In the genomic region with DNA sequence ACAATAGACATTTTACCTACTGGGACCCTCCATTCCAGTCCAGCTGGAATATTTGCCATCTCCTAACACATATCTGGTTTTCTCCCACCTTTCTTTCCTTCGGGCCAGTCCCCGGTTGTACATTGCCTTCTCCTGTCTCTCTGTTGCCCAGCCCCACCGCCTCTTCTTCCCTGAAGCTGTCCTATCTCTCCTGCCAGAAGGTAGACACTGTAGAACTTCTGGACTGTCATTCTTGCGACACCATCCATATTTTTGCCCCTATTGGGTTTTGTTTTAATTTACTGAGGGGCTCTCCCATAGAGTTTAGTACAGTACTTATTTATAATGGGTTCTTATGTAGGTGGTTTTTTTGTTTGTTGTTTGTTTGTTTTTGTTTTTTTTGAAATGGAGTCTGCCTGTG, we compare ENCODE assay signal across 26 cellular contexts.
"Had no signal": no experiment of that assay in that cellular context is flagged by ENCODE, and none has a peak within 500 bp of the region (broad histone marks: within the 10 kb centered on the region; RNA-seq: fewer than 3 reads in every experiment).

No MANE protein-coding gene starts in this region.

- H3K27ac Mint-ChIP-seq: activated CD4-positive, alpha-beta memory T cell treated with anti-CD3 and anti-CD28 coated beads, Interleukin-2, amount 10 ng/mL, durations not matched to agents 7 days and 5 days; activated CD8-positive, alpha-beta memory T cell treated with anti-CD3 and anti-CD28 coated beads, Interleukin-2, amount 10 ng/mL, durations not matched to agents 7 days and 5 days; activated naive CD8-positive, alpha-beta T cell treated with anti-CD3 and anti-CD28 coated beads for 36 hours; activated T-helper 17 cell treated with anti-CD3 and anti-CD28 coated beads, Interleukin-2, amount 50 U/mL, for 72 hours; natural killer cell treated with Interleukin-12 subunit alpha and Interleukin-12 subunit beta and Interleukin-15 and Interleukin-18, amount 100 ng/mL, for 72 hours; stimulated activated naive CD8-positive, alpha-beta T cell treated with anti-CD3 and anti-CD28 coated beads, Interleukin-15, Interleukin-2, amounts not matched to agents 100 ng/mL and 50 ng/mL, for 24 hours had no signal

- H3K9me3 Mint-ChIP-seq: activated CD4-positive, alpha-beta memory T cell treated with anti-CD3 and anti-CD28 coated beads, Interleukin-2, amount 10 ng/mL, durations not matched to agents 7 days and 5 days; activated naive CD8-positive, alpha-beta T cell treated with anti-CD3 and anti-CD28 coated beads for 36 hours; activated T-helper 17 cell treated with anti-CD3 and anti-CD28 coated beads, Interleukin-2, amount 50 U/mL, for 72 hours; natural killer cell treated with Interleukin-12 subunit alpha and Interleukin-12 subunit beta and Interleukin-15 and Interleukin-18, amount 100 ng/mL, for 72 hours; stimulated activated naive CD8-positive, alpha-beta T cell treated with anti-CD3 and anti-CD28 coated beads, Interleukin-15, Interleukin-2, amounts not matched to agents 100 ng/mL and 50 ng/mL, for 24 hours had no signal

- H3K27me3 ChIP-seq: cardiac muscle cell, foreskin keratinocyte, right atrium auricular region, vagina had no signal

- H3K36me3 Mint-ChIP-seq: activated CD8-positive, alpha-beta memory T cell treated with anti-CD3 and anti-CD28 coated beads, Interleukin-2, amount 10 ng/mL, durations not matched to agents 7 days and 5 days; activated naive CD8-positive, alpha-beta T cell treated with anti-CD3 and anti-CD28 coated beads for 36 hours; natural killer cell treated with Interleukin-12 subunit alpha and Interleukin-12 subunit beta and Interleukin-15 and Interleukin-18, amount 100 ng/mL, for 72 hours had no signal

- H3K4me1 ChIP-seq: prostate gland had no signal

- H3K27ac ChIP-seq: cardiac muscle cell, epithelial cell of prostate, foreskin keratinocyte, prostate gland, right atrium auricular region, tibial nerve, vagina had no signal

- H3K4me3 Mint-ChIP-seq: activated CD4-positive, alpha-beta memory T cell treated with anti-CD3 and anti-CD28 coated beads, Interleukin-2, amount 10 ng/mL, durations not matched to agents 7 days and 5 days; activated CD8-positive, alpha-beta memory T cell treated with anti-CD3 and anti-CD28 coated beads, Interleukin-2, amount 10 ng/mL, durations not matched to agents 7 days and 5 days; activated naive CD8-positive, alpha-beta T cell treated with anti-CD3 and anti-CD28 coated beads for 36 hours; activated T-helper 17 cell treated with anti-CD3 and anti-CD28 coated beads, Interleukin-2, amount 50 U/mL, for 72 hours; natural killer cell treated with Interleukin-12 subunit alpha and Interleukin-12 subunit beta and Interleukin-15 and Interleukin-18, amount 100 ng/mL, for 72 hours; stimulated activated naive CD8-positive, alpha-beta T cell treated with anti-CD3 and anti-CD28 coated beads, Interleukin-15, Interleukin-2, amounts not matched to agents 100 ng/mL and 50 ng/mL, for 24 hours had no signal

- ATAC-seq: activated CD8-positive, alpha-beta memory T cell treated with anti-CD3 and anti-CD28 coated beads, Interleukin-2, amount 10 ng/mL, durations not matched to agents 7 days and 5 days; activated T-helper 17 cell treated with anti-CD3 and anti-CD28 coated beads, Interleukin-2, amount 50 U/mL, for 72 hours; foreskin keratinocyte; left cardiac atrium; natural killer cell treated with Interleukin-12 subunit alpha and Interleukin-12 subunit beta and Interleukin-15 and Interleukin-18, amount 100 ng/mL, for 72 hours had no signal

- DNase-seq: activated CD4-positive, alpha-beta memory T cell treated with anti-CD3 and anti-CD28 coated beads, Interleukin-2, amount 10 ng/mL, durations not matched to agents 7 days and 5 days; activated CD4-positive, alpha-beta T cell treated with anti-CD3 and anti-CD28 coated beads for 48 hours; activated CD4-positive, CD25-positive, alpha-beta regulatory T cell; activated CD8-positive, alpha-beta memory T cell treated with anti-CD3 and anti-CD28 coated beads, Interleukin-2, amount 10 ng/mL, durations not matched to agents 7 days and 5 days; activated naive CD4-positive, alpha-beta T cell; activated naive CD8-positive, alpha-beta T cell treated with anti-CD3 and anti-CD28 coated beads for 36 hours; amniotic stem cell; dermis blood vessel endothelial cell; effector memory CD4-positive, alpha-beta T cell; foreskin keratinocyte; hippocampal formation; left cardiac atrium; mesendoderm; stimulated activated CD4-positive, alpha-beta T cell treated with anti-CD3 and anti-CD28 coated beads, Interleukin-15, amount 100 ng/mL, for 24 hours; stimulated activated CD4-positive, alpha-beta T cell treated with anti-CD3 and anti-CD28 coated beads, Interleukin-2, amount 100 ng/mL, for 48 hours; T-helper 1 cell; T-helper 9 cell had no signal

- H3K9me3 ChIP-seq: prostate gland, right atrium auricular region, tibial nerve, vagina had no signal

- H3K4me3 ChIP-seq: cardiac muscle cell, prostate gland, right atrium auricular region, tibial nerve, vagina had no signal

- H3K36me3 ChIP-seq: cardiac muscle cell, prostate gland, right atrium auricular region, tibial nerve, vagina had no signal
